ENCODE assay signal across 8 cellular contexts in the genomic region with DNA sequence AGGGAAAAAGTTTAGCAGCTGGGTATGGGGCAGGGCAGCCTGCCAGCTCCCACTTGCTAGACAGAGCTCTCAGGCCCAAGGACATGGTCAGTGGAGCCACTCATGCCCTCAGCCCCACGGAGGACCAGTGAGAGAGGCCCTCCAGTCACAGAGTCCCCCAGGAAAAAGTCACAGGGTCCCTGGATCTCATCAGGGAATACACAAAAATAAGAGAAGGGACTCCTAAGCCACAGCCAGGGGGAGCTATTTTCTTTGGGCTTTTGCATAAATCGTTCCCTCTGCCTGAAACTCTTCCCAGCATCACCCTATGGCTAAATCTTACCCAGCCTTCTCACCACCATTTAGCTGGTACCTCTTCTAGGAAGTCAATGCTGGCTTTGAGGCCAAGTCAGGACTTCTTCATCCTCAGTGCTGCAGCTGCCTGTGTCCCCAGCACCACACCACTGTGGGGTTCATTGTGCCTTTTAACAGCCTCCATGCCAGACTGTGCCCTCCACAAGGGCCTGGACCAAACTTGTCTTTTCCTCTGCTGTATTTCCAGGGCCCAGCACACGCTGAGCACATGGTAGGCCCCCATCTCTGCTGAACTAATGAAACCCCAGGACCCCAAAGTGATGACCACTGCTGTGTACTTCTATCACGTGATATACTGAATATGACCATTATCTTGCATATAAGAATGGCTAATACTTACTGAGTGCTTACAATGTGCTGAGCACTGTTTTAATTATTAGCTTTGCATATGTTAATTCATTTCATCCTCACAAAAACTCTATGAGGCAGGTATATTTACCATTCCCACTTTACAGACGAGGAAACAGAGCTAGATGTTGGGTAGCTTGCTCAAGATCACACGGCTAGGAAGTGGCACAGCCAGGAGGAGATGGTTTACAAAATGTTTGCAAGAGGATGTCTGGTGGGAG. TPM values are rescaled to one million over a fixed set of nuclear protein-coding genes. Genes with fewer than 3 reads are reported as not detected.
DNase-seq lines count a peak whose midpoint lies in the region; ATAC-seq, FAIRE-seq and TF ChIP-seq lines count a peak whose summit lies in the region.

No MANE protein-coding gene starts in this region.

- FAIRE-seq in GM12891 (lab: Jason Lieb, UNC) = no peak

- CTCF ChIA-PET in activated CD4-positive, alpha-beta memory T cell treated with anti-CD3 and anti-CD28 coated beads, Interleukin-2, amount 10 ng/mL, durations not matched to agents 7 days and 5 days (lab: Charles Lee) = interaction anchor here (0.6 to 5.6 kb wide), 51 partner anchors 9 to 1775 kb away, joined by 3 to 73 read pairs (median 5); partner anchors contain the start of genes CTSA, ELMO2, NEURL2 and PCIF1

- H3K27me3 Mint-ChIP-seq in activated CD4-positive, alpha-beta memory T cell treated with anti-CD3 and anti-CD28 coated beads, Interleukin-2, amount 10 ng/mL, durations not matched to agents 7 days and 5 days = no peaks in the 10 kb centered on the region

- H3K4me1 Mint-ChIP-seq in activated CD4-positive, alpha-beta memory T cell treated with anti-CD3 and anti-CD28 coated beads, Interleukin-2, amount 10 ng/mL, durations not matched to agents 7 days and 5 days = peaks cover 35% of the 10 kb centered on the region

- no peaks in the 10 kb centered on the region for H3K9me3 Mint-ChIP-seq in activated CD4-positive, alpha-beta memory T cell treated with anti-CD3 and anti-CD28 coated beads, Interleukin-2, amount 10 ng/mL, durations not matched to agents 7 days and 5 days

- no peak for ATAC-seq in GM18505 (IDR thresholded peaks at IDR 0.05; ENCODE audit: unreplicated experiment)

- peak overlapping the region; percentile 78 for H3K4me3 Mint-ChIP-seq in activated CD4-positive, alpha-beta memory T cell treated with anti-CD3 and anti-CD28 coated beads, Interleukin-2, amount 10 ng/mL, durations not matched to agents 7 days and 5 days

- TF ChIP-seq POLR2A in GM18505 (IDR thresholded peaks at IDR 0.05; ENCODE audit: borderline replicate concordance, extremely low read depth, insufficient read depth, insufficient read length) (no peak), GM12891 (IDR thresholded peaks at IDR 0.05; ENCODE audit: low read depth, low read length) (no peak)

- peak overlapping the region; percentile 99 for H3K27ac Mint-ChIP-seq in activated CD4-positive, alpha-beta memory T cell treated with anti-CD3 and anti-CD28 coated beads, Interleukin-2, amount 10 ng/mL, durations not matched to agents 7 days and 5 days

- peak overlapping the region; percentile 94 for H3K4me3 ChIP-seq in GM08714 (ENCODE audit: low read length)

- peak; percentile 61 for DNase-seq in AG08395 (ENCODE audit: low spot score)
- DNase-seq in NCI-H2227 (lab: John Stamatoyannopoulos, UW; ENCODE audit: unreplicated experiment) = peak; percentile 77
- DNase-seq in activated CD4-positive, alpha-beta memory T cell treated with anti-CD3 and anti-CD28 coated beads, Interleukin-2, amount 10 ng/mL, durations not matched to agents 7 days and 5 days = no peak
- peak; percentile 59 for DNase-seq in foreskin melanocyte
- DNase-seq in posterior vena cava (ENCODE audit: low spot score) = peak; percentile 75
- no peak for DNase-seq in GM12891 (ENCODE audit: insufficient read length, low spot score)

- intact Hi-C loops in posterior vena cava (cut with DNase I) = loop anchor here in 1 of 2 donors (10.0 kb wide), 1 partner anchor 155 kb away; the partner anchor contains the start of gene UBE2C

- peaks cover 42% of the 10 kb centered on the region for H3K36me3 Mint-ChIP-seq in activated CD4-positive, alpha-beta memory T cell treated with anti-CD3 and anti-CD28 coated beads, Interleukin-2, amount 10 ng/mL, durations not matched to agents 7 days and 5 days (ENCODE audit: low read depth)

- POLR2A ChIA-PET in activated CD4-positive, alpha-beta memory T cell treated with anti-CD3 and anti-CD28 coated beads, Interleukin-2, amount 10 ng/mL, durations not matched to agents 7 days and 5 days (lab: Charles Lee) = interaction anchor here (0.8 to 7.4 kb wide), 21 partner anchors 10 to 436 kb away, joined by 3 to 138 read pairs (median 7); partner anchors contain the start of genes ACOT8, CTSA, ELMO2 and NEURL2

TF ChIP-seq in GM12891, 5 proteins besides CTCF, POLR2A, EP300 and RAD21:
- TF ChIP-seq PAX5 (IDR thresholded peaks at IDR 0.05; ENCODE audit: insufficient read depth, low read length, severe bottlenecking) (no peak), SPI1 (IDR thresholded peaks at IDR 0.05; ENCODE audit: low read depth, low read length) (no peak), TAF1 (IDR thresholded peaks at IDR 0.05; ENCODE audit: low read depth, low read length) (no peak), POLR2AphosphoS5 (IDR thresholded peaks at IDR 0.05; ENCODE audit: low read depth, low read length) (no peak), POU2F2 (IDR thresholded peaks at IDR 0.05; ENCODE audit: low read depth, low read length) (no peak)

RNA-seq across cellular contexts. Expression of gene ZNF335, which starts 2.0 kb away (rescaled TPM):
- 10 to 100 TPM; 35.7 to 36.7 TPM for total RNA-seq in activated CD4-positive, alpha-beta memory T cell treated with anti-CD3 and anti-CD28 coated beads, Interleukin-2, amount 10 ng/mL, durations not matched to agents 7 days and 5 days
- total RNA-seq in posterior vena cava = 10 to 100 TPM; 12.6 to 13.7 TPM
- polyA plus RNA-seq in GM12891 (2012; ENCODE audit: low read depth, missing spikeins) = 13.5 TPM

RNA-seq across cellular contexts. Expression of gene PCIF1, which starts 35.5 kb away (rescaled TPM):
- 10 to 100 TPM; 44.2 to 45.7 TPM for total RNA-seq in activated CD4-positive, alpha-beta memory T cell treated with anti-CD3 and anti-CD28 coated beads, Interleukin-2, amount 10 ng/mL, durations not matched to agents 7 days and 5 days
- 10 to 100 TPM; 27.3 to 35.7 TPM for total RNA-seq in posterior vena cava
- 21.5 TPM for polyA plus RNA-seq in GM12891 (2012; ENCODE audit: low read depth, missing spikeins)

RNA-seq across cellular contexts. Expression of gene MMP9, which starts 38.7 kb away (rescaled TPM):
- total RNA-seq in activated CD4-positive, alpha-beta memory T cell treated with anti-CD3 and anti-CD28 coated beads, Interleukin-2, amount 10 ng/mL, durations not matched to agents 7 days and 5 days = under 1 TPM; 0.13 to 0.15 TPM
- total RNA-seq in posterior vena cava = 10 to 100 TPM in 1 of 2 donors, 1 to 10 TPM in 1; 2.2 to 16.6 TPM
- polyA plus RNA-seq in GM12891 (2012; ENCODE audit: low read depth, missing spikeins) = 0.72 TPM

RNA-seq across cellular contexts. Expression of gene PLTP, which starts 58.0 kb away (rescaled TPM):
- 1 to 10 TPM; 2.8 to 3.1 TPM for total RNA-seq in activated CD4-positive, alpha-beta memory T cell treated with anti-CD3 and anti-CD28 coated beads, Interleukin-2, amount 10 ng/mL, durations not matched to agents 7 days and 5 days
- total RNA-seq in posterior vena cava = 100 to 1,000 TPM; 134 to 689 TPM
- 11.5 TPM for polyA plus RNA-seq in GM12891 (2012; ENCODE audit: low read depth, missing spikeins)

RNA-seq across cellular contexts. Expression of gene SLC12A5, which starts 59.0 kb away (rescaled TPM):
- under 1 TPM in 1 of 2 experiments, not detected in 1; 0.53 TPM for total RNA-seq in activated CD4-positive, alpha-beta memory T cell treated with anti-CD3 and anti-CD28 coated beads, Interleukin-2, amount 10 ng/mL, durations not matched to agents 7 days and 5 days
- total RNA-seq in posterior vena cava = under 1 TPM in 1 of 2 donors, not detected in 1; 0.48 TPM
- 8.8 TPM for polyA plus RNA-seq in GM12891 (2012; ENCODE audit: low read depth, missing spikeins)

Comparison
In these comparisons a context has a peak if more than half of its experiments do, and no peak if none do; other contexts are left out.
1. DNase-seq: peak in AG08395 (single experiment), NCI-H2227 (single experiment), foreskin melanocyte (single experiment) and posterior vena cava (single experiment); none in activated CD4-positive, alpha-beta memory T cell treated with anti-CD3 and anti-CD28 coated beads, Interleukin-2, amount 10 ng/mL, durations not matched to agents 7 days and 5 days (single experiment) and GM12891 (single experiment).